In the genomic region with DNA sequence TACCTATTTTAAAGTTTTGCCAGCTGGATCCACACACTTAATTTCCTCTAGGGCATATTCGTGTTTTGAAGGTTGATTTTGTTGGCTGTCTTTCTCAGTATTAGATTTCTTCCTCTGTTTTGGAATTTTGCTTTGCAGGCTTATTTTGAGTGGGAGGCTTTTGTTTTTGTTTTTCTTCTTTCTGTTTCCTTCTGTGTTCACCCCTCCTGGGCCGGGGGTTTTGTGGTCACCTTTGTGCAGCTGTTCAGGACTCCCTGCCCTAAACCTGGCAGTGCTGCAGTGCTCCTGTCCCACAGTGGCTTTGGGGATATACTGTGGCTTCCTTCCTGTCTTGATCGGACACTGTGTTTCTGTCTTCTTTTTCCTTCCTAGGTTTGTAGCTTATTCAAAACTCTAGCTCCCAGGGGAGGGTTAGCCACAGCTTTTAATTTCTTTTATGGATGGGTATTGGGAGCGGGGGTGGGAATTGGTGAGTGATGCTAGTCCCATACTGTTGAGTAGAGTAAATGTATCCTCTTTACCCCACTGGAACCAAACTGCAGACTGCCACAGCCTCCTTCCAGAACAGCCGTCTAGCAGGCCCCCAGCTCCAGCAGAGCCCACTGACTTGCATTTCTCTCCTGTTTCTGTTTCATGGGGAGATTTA, we compare ENCODE assay signal across 18 cellular contexts.
"Had no signal": no experiment of that assay in that cellular context is flagged by ENCODE, and none has a peak within 500 bp of the region (broad histone marks: within the 10 kb centered on the region; RNA-seq: fewer than 3 reads in every experiment).

No MANE protein-coding gene starts in this region.

- H3K27ac Mint-ChIP-seq: activated CD4-positive, alpha-beta memory T cell treated with anti-CD3 and anti-CD28 coated beads for 36 hours; activated naive CD8-positive, alpha-beta T cell treated with anti-CD3 and anti-CD28 coated beads, Interleukin-2, amount 50 U/mL, for 24 hours; activated T-helper 1 cell treated with anti-CD3 and anti-CD28 coated beads, Interleukin-12 subunit alpha, Interleukin-12 subunit beta, Interleukin-2, Interleukin-4 antibody, amounts not matched to agents 30 ng/mL and 10 ng/mL and 1 ng/mL, durations not matched to agents 14 hours and 24 hours and 36 hours had no signal

- H3K27ac ChIP-seq: foreskin keratinocyte, pancreas, stomach, thoracic aorta, VCaP had no signal

- H3K4me3 Mint-ChIP-seq: activated CD4-positive, alpha-beta memory T cell treated with anti-CD3 and anti-CD28 coated beads for 36 hours; activated naive CD8-positive, alpha-beta T cell treated with anti-CD3 and anti-CD28 coated beads, Interleukin-2, amount 50 U/mL, for 24 hours; activated T-helper 1 cell treated with anti-CD3 and anti-CD28 coated beads, Interleukin-12 subunit alpha, Interleukin-12 subunit beta, Interleukin-2, Interleukin-4 antibody, amounts not matched to agents 30 ng/mL and 10 ng/mL and 1 ng/mL, durations not matched to agents 14 hours and 24 hours and 36 hours had no signal

- H3K36me3 Mint-ChIP-seq: activated CD4-positive, alpha-beta memory T cell treated with anti-CD3 and anti-CD28 coated beads for 36 hours had no signal

- H3K27me3 ChIP-seq: foreskin keratinocyte, pancreas, stomach had no signal

- H3K9me3 ChIP-seq: pancreas, thoracic aorta had no signal

- H3K4me3 ChIP-seq: lung, pancreas, stomach, thoracic aorta had no signal

- H3K9me3 Mint-ChIP-seq: activated naive CD8-positive, alpha-beta T cell treated with anti-CD3 and anti-CD28 coated beads, Interleukin-2, amount 50 U/mL, for 24 hours had no signal

- H3K4me1 ChIP-seq: foreskin keratinocyte, pancreas had no signal

- ATAC-seq: activated naive CD8-positive, alpha-beta T cell treated with anti-CD3 and anti-CD28 coated beads, Interleukin-2, amount 50 U/mL, for 24 hours; esophagus mucosa; foreskin keratinocyte; left cardiac atrium; pancreas had no signal

- FAIRE-seq: pancreas had no signal

- H3K4me1 Mint-ChIP-seq: activated naive CD8-positive, alpha-beta T cell treated with anti-CD3 and anti-CD28 coated beads, Interleukin-2, amount 50 U/mL, for 24 hours had no signal

- H3K36me3 ChIP-seq: pancreas, stomach, thoracic aorta had no signal

- DNase-seq: activated CD4-positive, alpha-beta memory T cell treated with anti-CD3 and anti-CD28 coated beads for 36 hours; activated CD8-positive, alpha-beta memory T cell treated with anti-CD3 and anti-CD28 coated beads, Interleukin-2, amount 50 U/mL, for 4 hours; activated naive CD4-positive, alpha-beta T cell treated with Interleukin-2 at 50 U/mL for 16 hours; activated naive CD8-positive, alpha-beta T cell treated with anti-CD3 and anti-CD28 coated beads, Interleukin-2, amount 50 U/mL, for 24 hours; cortex of kidney; effector memory CD4-positive, alpha-beta T cell; foreskin keratinocyte; head of caudate nucleus; left cardiac atrium; pancreas; retina; stomach; T-helper 9 cell had no signal

- H3K27me3 Mint-ChIP-seq: activated CD4-positive, alpha-beta memory T cell treated with anti-CD3 and anti-CD28 coated beads for 36 hours; activated naive CD8-positive, alpha-beta T cell treated with anti-CD3 and anti-CD28 coated beads, Interleukin-2, amount 50 U/mL, for 24 hours had no signal
